ENCODE assay signal across 18 cellular contexts in genomic region chr3:101414121-101414520, GRCh38.
DNase-seq lines count a peak whose midpoint lies in the region; ATAC-seq and TF ChIP-seq lines count a peak whose summit lies in the region.
"Had no signal": no experiment of that assay in that cellular context is flagged by ENCODE, and none has a peak within 500 bp of the region (broad histone marks: within the 10 kb centered on the region; RNA-seq: fewer than 3 reads in every experiment).

No MANE protein-coding gene starts in this region.

- no peaks in the 10 kb centered on the region for H3K36me3 ChIP-seq in right lobe of liver
- H3K36me3 ChIP-seq: neural progenitor cell had no signal

- no peaks in the 10 kb centered on the region for H3K27me3 Mint-ChIP-seq in activated T-cell treated with anti-CD3 and anti-CD28 coated beads, Interleukin-2, amount 50 U/mL, for 72 hours (ENCODE audit: low read depth)
- H3K27me3 Mint-ChIP-seq in activated T-cell treated with anti-CD3 and anti-CD28 coated beads, Interleukin-2, amount 50 U/mL, for 4 hours (ENCODE audit: low read depth) = no peaks in the 10 kb centered on the region
- H3K27me3 Mint-ChIP-seq: activated CD8-positive, alpha-beta memory T cell treated with anti-CD3 and anti-CD28 coated beads, Interleukin-2, amount 10 ng/mL, durations not matched to agents 7 days and 5 days; brain had no signal

- no peak for TF ChIP-seq POLR2A in right lobe of liver (IDR thresholded peaks at IDR 0.05)

- peaks cover 32% of the 10 kb centered on the region for H3K4me1 Mint-ChIP-seq in activated T-cell treated with anti-CD3 and anti-CD28 coated beads, Interleukin-2, amount 50 U/mL, for 72 hours (ENCODE audit: low read depth)
- peaks cover 28% of the 10 kb centered on the region for H3K4me1 Mint-ChIP-seq in activated T-cell treated with anti-CD3 and anti-CD28 coated beads, Interleukin-2, amount 50 U/mL, for 4 hours (ENCODE audit: low read depth)
- H3K4me1 Mint-ChIP-seq: neural progenitor cell had no signal

- H3K4me3 ChIP-seq in skeletal muscle cell (ENCODE audit: low read depth, low read length) (no peak overlapping the region), right lobe of liver (no peak overlapping the region)
- H3K4me3 ChIP-seq: neural progenitor cell, SK-N-MC had no signal

- peaks cover 9 to 10% of the 10 kb centered on the region in 2 donors for H3K36me3 Mint-ChIP-seq in activated T-cell treated with anti-CD3 and anti-CD28 coated beads, Interleukin-2, amount 50 U/mL, for 72 hours (ENCODE audit: insufficient read depth in 2 of 2)
- H3K36me3 Mint-ChIP-seq in activated T-cell treated with anti-CD3 and anti-CD28 coated beads, Interleukin-2, amount 50 U/mL, for 4 hours (ENCODE audit: insufficient read depth) = peaks cover 29% of the 10 kb centered on the region

- H3K27ac Mint-ChIP-seq in activated T-cell treated with anti-CD3 and anti-CD28 coated beads, Interleukin-2, amount 50 U/mL, for 72 hours = peak overlapping the region; percentile 57
- H3K27ac Mint-ChIP-seq: activated CD8-positive, alpha-beta memory T cell treated with anti-CD3 and anti-CD28 coated beads, Interleukin-2, amount 10 ng/mL, durations not matched to agents 7 days and 5 days; neural progenitor cell had no signal

- H3K27ac ChIP-seq in right lobe of liver = no peak overlapping the region
- H3K27ac ChIP-seq: neural progenitor cell, SK-N-MC had no signal

- peaks cover 4 to 7% of the 10 kb centered on the region in 2 donors for H3K9me3 Mint-ChIP-seq in activated T-cell treated with anti-CD3 and anti-CD28 coated beads, Interleukin-2, amount 50 U/mL, for 72 hours
- peaks cover 10% of the 10 kb centered on the region for H3K9me3 Mint-ChIP-seq in activated T-cell treated with anti-CD3 and anti-CD28 coated beads, Interleukin-2, amount 50 U/mL, for 4 hours

- intact Hi-C loops in right lobe of liver (cut with DNase I) = no loop called here

- H3K4me1 ChIP-seq in right lobe of liver = no peaks in the 10 kb centered on the region

- DNase-seq in activated T-cell treated with anti-CD3 and anti-CD28 coated beads, Interleukin-2, amount 50 U/mL, for 72 hours = no peak
- DNase-seq in activated T-cell treated with anti-CD3 and anti-CD28 coated beads, Interleukin-2, amount 50 U/mL, for 4 hours = no peak
- DNase-seq in NCI-H1105 (lab: John Stamatoyannopoulos, UW) (peak; percentile 41), SHP77 (lab: John Stamatoyannopoulos, UW) (peak; percentile 90 to 91), skeletal muscle cell (ENCODE audit: low read depth) (peak; percentile 3), hepatic stellate cell (ENCODE audit: low spot score) (no peak), right lobe of liver (no peak)
- DNase-seq: activated CD8-positive, alpha-beta memory T cell treated with anti-CD3 and anti-CD28 coated beads, Interleukin-2, amount 10 ng/mL, durations not matched to agents 7 days and 5 days; activated naive CD4-positive, alpha-beta T cell treated with anti-CD3 and anti-CD28 coated beads for 36 hours; islet precursor cell; KBM-7; mammary epithelial cell; NCI-H1417 treated with DMSO at 0.1 percent for 48 hours had no signal

- H3K27me3 ChIP-seq in right lobe of liver = no peaks in the 10 kb centered on the region
- H3K27me3 ChIP-seq: neural progenitor cell had no signal

- no peak for ATAC-seq in activated T-cell treated with anti-CD3 and anti-CD28 coated beads, Interleukin-2, amount 50 U/mL, for 72 hours (replicated peaks in 1 of 2)
- ATAC-seq in activated T-cell treated with anti-CD3 and anti-CD28 coated beads, Interleukin-2, amount 50 U/mL, for 4 hours = no peak
- no peak for ATAC-seq in HG03159 (IDR thresholded peaks at IDR 0.05; ENCODE audit: unreplicated experiment)
- ATAC-seq in right lobe of liver = no peak
- ATAC-seq: activated CD8-positive, alpha-beta memory T cell treated with anti-CD3 and anti-CD28 coated beads, Interleukin-2, amount 10 ng/mL, durations not matched to agents 7 days and 5 days; esophagus mucosa had no signal

- TF ChIP-seq CTCF in right lobe of liver (IDR thresholded peaks at IDR 0.05) = no peak

- no peak overlapping the region for H3K4me3 Mint-ChIP-seq in activated T-cell treated with anti-CD3 and anti-CD28 coated beads, Interleukin-2, amount 50 U/mL, for 72 hours
- no peak overlapping the region for H3K4me3 Mint-ChIP-seq in activated T-cell treated with anti-CD3 and anti-CD28 coated beads, Interleukin-2, amount 50 U/mL, for 4 hours
- H3K4me3 Mint-ChIP-seq: activated CD8-positive, alpha-beta memory T cell treated with anti-CD3 and anti-CD28 coated beads, Interleukin-2, amount 10 ng/mL, durations not matched to agents 7 days and 5 days; activated naive CD4-positive, alpha-beta T cell treated with anti-CD3 and anti-CD28 coated beads for 36 hours; brain; neural progenitor cell had no signal

- 80% methylated on average over 4 of the region's 6 CpGs for WGBS in right lobe of liver (ENCODE audit: insufficient coverage, low coverage, low lambda C conversion rate, missing lambda C conversion rate)

- no peaks in the 10 kb centered on the region for H3K9me3 ChIP-seq in right lobe of liver

Comparison
In these comparisons a context has a peak if more than half of its experiments do, and no peak if none do; other contexts are left out.
1. DNase-seq: peak in NCI-H1105 (single experiment), SHP77 (2 of 2) and skeletal muscle cell (single experiment); none in activated T-cell treated with anti-CD3 and anti-CD28 coated beads, Interleukin-2, amount 50 U/mL, for 72 hours (0 of 2), activated T-cell treated with anti-CD3 and anti-CD28 coated beads, Interleukin-2, amount 50 U/mL, for 4 hours (single experiment), hepatic stellate cell (single experiment) and right lobe of liver (0 of 3).